Comparison of ENCODE assay signal across 11 cellular contexts in the genomic region with DNA sequence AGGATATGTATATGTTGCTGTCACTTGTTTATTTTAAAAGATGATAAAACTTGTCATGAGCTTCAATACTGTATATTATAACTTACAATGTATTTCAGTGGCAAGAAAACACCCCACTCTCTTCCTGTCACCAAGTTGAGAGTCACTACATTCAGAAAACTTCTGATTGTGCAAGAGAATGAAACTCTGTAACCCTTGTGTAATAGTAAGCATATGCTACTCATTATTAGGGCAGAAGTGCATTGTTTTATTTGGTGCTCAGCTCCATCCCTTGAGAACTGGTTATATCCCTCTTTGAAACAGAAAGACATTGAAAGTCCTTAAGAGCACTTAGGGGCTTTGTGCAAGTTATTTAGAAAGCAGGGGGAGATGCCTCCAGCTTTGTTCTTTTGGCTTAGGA.
"Had no signal": no experiment of that assay in that cellular context is flagged by ENCODE, and none has a peak within 500 bp of the region (broad histone marks: within the 10 kb centered on the region; RNA-seq: fewer than 3 reads in every experiment).

No MANE protein-coding gene starts in this region.

- ATAC-seq: activated CD8-positive, alpha-beta T cell treated with anti-CD3 and anti-CD28 coated beads, Interleukin-2, amount 10 ng/mL, durations not matched to agents 7 days and 5 days; left lobe of liver; naive thymus-derived CD8-positive, alpha-beta T cell had no signal

- H3K27me3 ChIP-seq: tibial artery had no signal

- H3K9me3 ChIP-seq: lower lobe of right lung, tibial artery had no signal

- H3K36me3 ChIP-seq: lower lobe of right lung, tibial artery had no signal

- H3K4me1 ChIP-seq: lower lobe of right lung, tibial artery had no signal

- H3K27ac ChIP-seq: lower lobe of right lung, tibial artery had no signal

- DNase-seq: activated CD4-positive, alpha-beta T cell treated with anti-CD3 and anti-CD28 coated beads for 1 hour; activated CD4-positive, alpha-beta T cell treated with anti-CD3 and anti-CD28 coated beads, Interleukin-2, amount 50 U/mL, for 1 hour; activated CD8-positive, alpha-beta T cell treated with anti-CD3 and anti-CD28 coated beads, Interleukin-2, amount 10 ng/mL, durations not matched to agents 7 days and 5 days; activated gamma-delta T cell treated with Interleukin-2 at 50 U/mL for 16 hours; anterior cingulate cortex; erythroblast; foreskin melanocyte; lower lobe of right lung; naive thymus-derived CD8-positive, alpha-beta T cell; tibial artery had no signal

- H3K4me3 ChIP-seq: lower lobe of right lung, tibial artery had no signal
